Comparison of ENCODE assay signal across 34 cellular contexts in genomic region chr16:86533076-86533475, GRCh38. TPM values are rescaled to one million over a fixed set of nuclear protein-coding genes. Genes with fewer than 3 reads are reported as not detected.
"Had no signal": no experiment of that assay in that cellular context is flagged by ENCODE, and none has a peak within 500 bp of the region (broad histone marks: within the 10 kb centered on the region; RNA-seq: fewer than 3 reads in every experiment).

No MANE protein-coding gene starts in this region.

- H3K36me3 Mint-ChIP-seq: activated naive CD4-positive, alpha-beta T cell treated with anti-CD3 and anti-CD28 coated beads, Interleukin-2, amount 10 ng/mL, durations not matched to agents 7 days and 5 days; activated naive CD8-positive, alpha-beta T cell treated with anti-CD3 and anti-CD28 coated beads, Interleukin-2, amount 10 ng/mL, durations not matched to agents 7 days and 5 days had no signal

- FAIRE-seq: bronchial epithelial cell, TTC549 had no signal

- H3K9me3 Mint-ChIP-seq: activated B cell treated with CpG ODN at 0.5 μM for 24 hours; activated CD4-positive, alpha-beta memory T cell treated with anti-CD3 and anti-CD28 coated beads for 36 hours; activated CD4-positive, alpha-beta T cell treated with anti-CD3 and anti-CD28 coated beads, Interleukin-2, amount 10 ng/mL, durations not matched to agents 24 days and 14 days; activated naive CD4-positive, alpha-beta T cell treated with anti-CD3 and anti-CD28 coated beads, Interleukin-2, amount 10 ng/mL, durations not matched to agents 7 days and 5 days; activated naive CD4-positive, alpha-beta T cell treated with anti-CD3 and anti-CD28 coated beads, Interleukin-2, amount 50 U/mL, for 24 hours; activated naive CD8-positive, alpha-beta T cell treated with anti-CD3 and anti-CD28 coated beads, Interleukin-2, amount 10 ng/mL, durations not matched to agents 7 days and 5 days; activated naive CD8-positive, alpha-beta T cell treated with anti-CD3 and anti-CD28 coated beads, Interleukin-2, amount 50 U/mL, for 24 hours; activated T-cell treated with anti-CD3 and anti-CD28 coated beads, Interleukin-2, amount 50 U/mL, for 24 hours; activated T-helper 2 cell treated with anti-CD3 and anti-CD28 coated beads, Interferon-gamma antibody, Interleukin-2, Interleukin-4, amounts not matched to agents 10 μg/mL and 5 μg/mL and 100 μg/mL, durations not matched to agents 14 hours and 24 hours and 36 hours; brain; T-helper 1 cell treated with Interleukin-12 subunit alpha and Interleukin-12 subunit beta and Interleukin-4 antibody, amounts not matched to agents 30 μg/mL and 1 μg/mL, for 36 hours; T-helper 2 cell treated with Interferon-gamma antibody and Interleukin-4, amounts not matched to agents 5 μg/mL and 100 μg/mL, for 36 hours had no signal

- H3K4me3 Mint-ChIP-seq: activated B cell treated with CpG ODN at 0.5 μM for 24 hours; activated CD4-positive, alpha-beta memory T cell treated with anti-CD3 and anti-CD28 coated beads for 36 hours; activated CD4-positive, alpha-beta T cell treated with anti-CD3 and anti-CD28 coated beads, Interleukin-2, amount 10 ng/mL, durations not matched to agents 24 days and 14 days; activated CD8-positive, alpha-beta memory T cell treated with anti-CD3 and anti-CD28 coated beads, Interleukin-2, amount 10 ng/mL, durations not matched to agents 7 days and 5 days; activated CD8-positive, alpha-beta T cell treated with anti-CD3 and anti-CD28 coated beads, Interleukin-2, amount 10 ng/mL, durations not matched to agents 7 days and 5 days; activated naive CD4-positive, alpha-beta T cell treated with anti-CD3 and anti-CD28 coated beads, Interleukin-2, amount 10 ng/mL, durations not matched to agents 7 days and 5 days; activated naive CD4-positive, alpha-beta T cell treated with anti-CD3 and anti-CD28 coated beads, Interleukin-2, amount 50 U/mL, for 24 hours; activated naive CD8-positive, alpha-beta T cell; activated naive CD8-positive, alpha-beta T cell treated with anti-CD3 and anti-CD28 coated beads, Interleukin-2, amount 10 ng/mL, durations not matched to agents 7 days and 5 days; activated naive CD8-positive, alpha-beta T cell treated with anti-CD3 and anti-CD28 coated beads, Interleukin-2, amount 50 U/mL, for 24 hours; activated T-cell treated with anti-CD3 and anti-CD28 coated beads, Interleukin-2, amount 50 U/mL, for 24 hours; brain; T-helper 1 cell treated with Interleukin-12 subunit alpha and Interleukin-12 subunit beta and Interleukin-4 antibody, amounts not matched to agents 30 μg/mL and 1 μg/mL, for 36 hours; T-helper 2 cell treated with Interferon-gamma antibody and Interleukin-4, amounts not matched to agents 5 μg/mL and 100 μg/mL, for 36 hours had no signal

- H3K27me3 ChIP-seq: ascending aorta, cardiac muscle cell had no signal

- H3K27ac Mint-ChIP-seq: activated B cell treated with CpG ODN at 0.5 μM for 24 hours; activated CD4-positive, alpha-beta memory T cell treated with anti-CD3 and anti-CD28 coated beads for 36 hours; activated CD4-positive, alpha-beta T cell treated with anti-CD3 and anti-CD28 coated beads, Interleukin-2, amount 10 ng/mL, durations not matched to agents 24 days and 14 days; activated CD8-positive, alpha-beta memory T cell treated with anti-CD3 and anti-CD28 coated beads, Interleukin-2, amount 10 ng/mL, durations not matched to agents 7 days and 5 days; activated CD8-positive, alpha-beta T cell treated with anti-CD3 and anti-CD28 coated beads, Interleukin-2, amount 10 ng/mL, durations not matched to agents 7 days and 5 days; activated naive CD4-positive, alpha-beta T cell treated with anti-CD3 and anti-CD28 coated beads, Interleukin-2, amount 50 U/mL, for 24 hours; activated naive CD8-positive, alpha-beta T cell; activated naive CD8-positive, alpha-beta T cell treated with anti-CD3 and anti-CD28 coated beads, Interleukin-2, amount 10 ng/mL, durations not matched to agents 7 days and 5 days; activated naive CD8-positive, alpha-beta T cell treated with anti-CD3 and anti-CD28 coated beads, Interleukin-2, amount 50 U/mL, for 24 hours; activated T-cell treated with anti-CD3 and anti-CD28 coated beads, Interleukin-2, amount 50 U/mL, for 24 hours; activated T-helper 2 cell treated with anti-CD3 and anti-CD28 coated beads, Interferon-gamma antibody, Interleukin-2, Interleukin-4, amounts not matched to agents 10 μg/mL and 5 μg/mL and 100 μg/mL, durations not matched to agents 14 hours and 24 hours and 36 hours; T-helper 1 cell treated with Interleukin-12 subunit alpha and Interleukin-12 subunit beta and Interleukin-4 antibody, amounts not matched to agents 30 μg/mL and 1 μg/mL, for 36 hours; T-helper 2 cell treated with Interferon-gamma antibody and Interleukin-4, amounts not matched to agents 5 μg/mL and 100 μg/mL, for 36 hours had no signal

- H3K9me3 ChIP-seq: ascending aorta had no signal

- H3K36me3 ChIP-seq: cardiac muscle cell had no signal

- H3K4me3 ChIP-seq: ascending aorta, cardiac muscle cell had no signal

- H3K4me1 ChIP-seq: ascending aorta had no signal

- H3K27ac ChIP-seq: ascending aorta, cardiac muscle cell, VCaP had no signal

- DNase-seq: activated B cell treated with CpG ODN at 0.5 μM for 24 hours; activated CD4-positive, alpha-beta memory T cell treated with anti-CD3 and anti-CD28 coated beads for 36 hours; activated CD4-positive, alpha-beta T cell treated with anti-CD3 and anti-CD28 coated beads for 4 hours; activated CD4-positive, alpha-beta T cell treated with anti-CD3 and anti-CD28 coated beads, Interleukin-2, amount 10 ng/mL, durations not matched to agents 24 days and 14 days; activated CD4-positive, alpha-beta T cell treated with anti-CD3 and anti-CD28 coated beads, Interleukin-2, amount 50 U/mL, for 1 hour; activated CD4-positive, alpha-beta T cell treated with anti-CD3 and anti-CD28 coated beads, Interleukin-2, amount 50 U/mL, for 4 hours; activated CD4-positive, CD25-positive, alpha-beta regulatory T cell treated with anti-CD3 and anti-CD28 coated beads, Interleukin-2, amount 50 U/mL, for 72 hours; activated CD8-positive, alpha-beta memory T cell treated with anti-CD3 and anti-CD28 coated beads for 24 hours; activated CD8-positive, alpha-beta memory T cell treated with anti-CD3 and anti-CD28 coated beads, Interleukin-2, amount 10 ng/mL, durations not matched to agents 7 days and 5 days; activated CD8-positive, alpha-beta memory T cell treated with anti-CD3 and anti-CD28 coated beads, Interleukin-2, amount 50 U/mL, for 48 hours; activated CD8-positive, alpha-beta T cell treated with anti-CD3 and anti-CD28 coated beads, Interleukin-2, amount 10 ng/mL, durations not matched to agents 7 days and 5 days; activated effector memory CD4-positive, alpha-beta T cell treated with Interleukin-2 at 50 U/mL for 16 hours; activated gamma-delta T cell; activated naive CD4-positive, alpha-beta T cell treated with anti-CD3 and anti-CD28 coated beads, Interleukin-2, amount 10 ng/mL, durations not matched to agents 7 days and 5 days; activated naive CD4-positive, alpha-beta T cell treated with Interleukin-2 at 50 U/mL for 16 hours; activated naive CD8-positive, alpha-beta T cell treated with anti-CD3 and anti-CD28 coated beads, Interleukin-2, amount 10 ng/mL, durations not matched to agents 7 days and 5 days; activated naive CD8-positive, alpha-beta T cell treated with anti-CD3 and anti-CD28 coated beads, Interleukin-2, amount 50 U/mL, for 24 hours; activated T-cell treated with anti-CD3 and anti-CD28 coated beads, Interleukin-2, amount 50 U/mL, for 24 hours; activated T-cell treated with anti-CD3 and anti-CD28 coated beads, Interleukin-2, amount 50 U/mL, for 48 hours; central memory CD4-positive, alpha-beta T cell; T-helper 1 cell; T-helper 2 cell; T-helper 9 cell had no signal

- H3K4me1 Mint-ChIP-seq: activated B cell treated with CpG ODN at 0.5 μM for 24 hours; activated CD4-positive, alpha-beta T cell treated with anti-CD3 and anti-CD28 coated beads, Interleukin-2, amount 10 ng/mL, durations not matched to agents 24 days and 14 days; activated CD8-positive, alpha-beta memory T cell treated with anti-CD3 and anti-CD28 coated beads, Interleukin-2, amount 10 ng/mL, durations not matched to agents 7 days and 5 days; activated naive CD4-positive, alpha-beta T cell treated with anti-CD3 and anti-CD28 coated beads, Interleukin-2, amount 10 ng/mL, durations not matched to agents 7 days and 5 days; activated naive CD4-positive, alpha-beta T cell treated with anti-CD3 and anti-CD28 coated beads, Interleukin-2, amount 50 U/mL, for 24 hours; activated naive CD8-positive, alpha-beta T cell treated with anti-CD3 and anti-CD28 coated beads, Interleukin-2, amount 10 ng/mL, durations not matched to agents 7 days and 5 days; activated naive CD8-positive, alpha-beta T cell treated with anti-CD3 and anti-CD28 coated beads, Interleukin-2, amount 50 U/mL, for 24 hours had no signal

- H3K27me3 Mint-ChIP-seq: activated B cell treated with CpG ODN at 0.5 μM for 24 hours; activated CD4-positive, alpha-beta memory T cell treated with anti-CD3 and anti-CD28 coated beads for 36 hours; activated CD4-positive, alpha-beta T cell treated with anti-CD3 and anti-CD28 coated beads, Interleukin-2, amount 10 ng/mL, durations not matched to agents 24 days and 14 days; activated CD8-positive, alpha-beta memory T cell treated with anti-CD3 and anti-CD28 coated beads, Interleukin-2, amount 10 ng/mL, durations not matched to agents 7 days and 5 days; activated naive CD4-positive, alpha-beta T cell treated with anti-CD3 and anti-CD28 coated beads, Interleukin-2, amount 10 ng/mL, durations not matched to agents 7 days and 5 days; activated naive CD4-positive, alpha-beta T cell treated with anti-CD3 and anti-CD28 coated beads, Interleukin-2, amount 50 U/mL, for 24 hours; activated naive CD8-positive, alpha-beta T cell; activated naive CD8-positive, alpha-beta T cell treated with anti-CD3 and anti-CD28 coated beads, Interleukin-2, amount 10 ng/mL, durations not matched to agents 7 days and 5 days; activated naive CD8-positive, alpha-beta T cell treated with anti-CD3 and anti-CD28 coated beads, Interleukin-2, amount 50 U/mL, for 24 hours; activated T-cell treated with anti-CD3 and anti-CD28 coated beads, Interleukin-2, amount 50 U/mL, for 24 hours; brain had no signal

RNA-seq across cellular contexts. Expression of gene FOXF1, which starts 22.7 kb away (rescaled TPM):
- total RNA-seq: activated B cell treated with CpG ODN at 0.5 μM for 24 hours; activated CD4-positive, alpha-beta memory T cell treated with anti-CD3 and anti-CD28 coated beads for 36 hours; activated CD4-positive, alpha-beta T cell treated with anti-CD3 and anti-CD28 coated beads, Interleukin-2, amount 10 ng/mL, durations not matched to agents 24 days and 14 days; activated CD8-positive, alpha-beta memory T cell treated with anti-CD3 and anti-CD28 coated beads, Interleukin-2, amount 10 ng/mL, durations not matched to agents 7 days and 5 days; activated CD8-positive, alpha-beta T cell treated with anti-CD3 and anti-CD28 coated beads, Interleukin-2, amount 10 ng/mL, durations not matched to agents 7 days and 5 days; activated naive CD8-positive, alpha-beta T cell treated with anti-CD3 and anti-CD28 coated beads, Interleukin-2, amount 10 ng/mL, durations not matched to agents 7 days and 5 days; activated T-helper 2 cell treated with anti-CD3 and anti-CD28 coated beads, Interferon-gamma antibody, Interleukin-2, Interleukin-4, amounts not matched to agents 10 μg/mL and 5 μg/mL and 100 μg/mL, durations not matched to agents 14 hours and 24 hours and 36 hours had no signal

RNA-seq across cellular contexts. Expression of gene FOXC2, which starts 33.6 kb away (rescaled TPM):
- total RNA-seq: activated B cell treated with CpG ODN at 0.5 μM for 24 hours; activated CD4-positive, alpha-beta memory T cell treated with anti-CD3 and anti-CD28 coated beads for 36 hours; activated CD4-positive, alpha-beta T cell treated with anti-CD3 and anti-CD28 coated beads, Interleukin-2, amount 10 ng/mL, durations not matched to agents 24 days and 14 days; activated CD8-positive, alpha-beta memory T cell treated with anti-CD3 and anti-CD28 coated beads, Interleukin-2, amount 10 ng/mL, durations not matched to agents 7 days and 5 days; activated CD8-positive, alpha-beta T cell treated with anti-CD3 and anti-CD28 coated beads, Interleukin-2, amount 10 ng/mL, durations not matched to agents 7 days and 5 days; activated naive CD8-positive, alpha-beta T cell treated with anti-CD3 and anti-CD28 coated beads, Interleukin-2, amount 10 ng/mL, durations not matched to agents 7 days and 5 days had no signal

RNA-seq across cellular contexts. Expression of gene FOXL1, which starts 45.3 kb away (rescaled TPM):
- total RNA-seq: activated B cell treated with CpG ODN at 0.5 μM for 24 hours; activated CD4-positive, alpha-beta memory T cell treated with anti-CD3 and anti-CD28 coated beads for 36 hours; activated CD8-positive, alpha-beta memory T cell treated with anti-CD3 and anti-CD28 coated beads, Interleukin-2, amount 10 ng/mL, durations not matched to agents 7 days and 5 days; activated CD8-positive, alpha-beta T cell treated with anti-CD3 and anti-CD28 coated beads, Interleukin-2, amount 10 ng/mL, durations not matched to agents 7 days and 5 days; activated naive CD8-positive, alpha-beta T cell treated with anti-CD3 and anti-CD28 coated beads, Interleukin-2, amount 10 ng/mL, durations not matched to agents 7 days and 5 days had no signal
